In the genomic region with DNA sequence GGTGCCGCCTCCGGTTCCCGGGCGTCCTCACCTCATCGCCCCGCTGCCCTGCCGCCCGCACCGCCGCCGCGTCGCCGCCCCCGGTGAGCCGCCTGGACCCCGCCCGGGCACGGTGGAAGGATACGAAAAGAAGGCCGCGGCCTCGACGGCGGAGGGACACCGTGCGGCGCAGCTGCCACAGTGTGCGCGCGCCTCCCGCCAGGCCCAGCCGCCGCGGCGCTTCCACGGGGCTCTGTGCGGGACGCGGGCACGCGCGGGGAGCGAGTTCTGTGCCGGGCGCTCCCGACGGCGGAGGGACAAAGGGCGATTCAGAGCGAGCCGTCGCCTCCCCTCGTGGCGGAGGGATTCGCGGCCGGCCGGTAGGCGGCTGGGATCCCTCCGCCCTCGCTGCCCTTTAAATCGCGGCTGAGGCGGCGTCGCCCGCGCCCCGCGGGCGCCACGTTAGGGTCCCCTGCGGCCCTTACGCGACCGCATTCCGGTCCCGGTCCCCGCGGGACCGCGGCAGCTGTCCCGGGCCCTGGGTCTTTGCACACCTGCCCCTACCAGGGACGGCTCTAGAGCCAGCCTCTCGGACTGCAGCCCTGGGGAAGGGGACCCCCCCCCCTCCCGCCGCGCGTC, we compare ENCODE assay signal across 1 cellular context.
A peak's percentile ranks its signal among the peaks of the same experiment; 100 is the strongest.
TF ChIP-seq lines count a peak whose summit lies in the region.

No MANE protein-coding gene starts in this region.

TF ChIP-seq in H1, 55 proteins besides CTCF, POLR2A, EP300 and RAD21:
- TF ChIP-seq TAF1 (IDR thresholded peaks at IDR 0.05; ENCODE audit: low read depth, low read length) (peak; percentile 96), JUND (IDR thresholded peaks at IDR 0.05; ENCODE audit: low read length) (no peak), BRCA1 (IDR thresholded peaks at IDR 0.05; ENCODE audit: low read depth, low read length) (no peak), JUN (IDR thresholded peaks at IDR 0.05; ENCODE audit: low read depth, low read length) (no peak), KDM1A (IDR thresholded peaks at IDR 0.05; ENCODE audit: borderline replicate concordance, low read length) (no peak), BCL11A (IDR thresholded peaks at IDR 0.05; ENCODE audit: low read depth in 2 of 2, low read length in 2 of 2) (no peak), CBX8 (IDR thresholded peaks at IDR 0.05; ENCODE audit: borderline replicate concordance, low read depth, low read length) (no peak), HDAC6 (IDR thresholded peaks at IDR 0.05; ENCODE audit: low read depth, low read length) (no peak), SIN3A (conservative IDR thresholded peaks at IDR 0.05 in 1 of 2, IDR thresholded peaks at IDR 0.05 in 1 of 2; ENCODE audit: low read depth in 1 of 2, low read length in 2 of 2) (peak; percentile 50 to 73; a peak in 2 of 4 replicates), CREB1 (IDR thresholded peaks at IDR 0.05) (no peak; the same call in 1 of the 2 replicates), RBBP5 (IDR thresholded peaks at IDR 0.05; ENCODE audit: borderline replicate concordance, low read depth, low read length) (0 out of 2 replicates have a peak, but pooled peaks have one; percentile 75), BACH1 (IDR thresholded peaks at IDR 0.05; ENCODE audit: low read length) (peak; percentile 79), SUZ12 (IDR thresholded peaks at IDR 0.05; ENCODE audit: low read length) (no peak), POLR2AphosphoS5 (IDR thresholded peaks at IDR 0.05; ENCODE audit: low read depth, low read length) (peak; percentile 76), CTBP2 (IDR thresholded peaks at IDR 0.05; ENCODE audit: borderline replicate concordance, insufficient read depth, insufficient read length, low read length) (no peak), EZH2 (IDR thresholded peaks at IDR 0.05; ENCODE audit: low read depth, low read length, severe bottlenecking) (no peak), CBX5 (IDR thresholded peaks at IDR 0.05; ENCODE audit: low read depth, low read length) (no peak), PHF8 (conservative IDR thresholded peaks at IDR 0.05; ENCODE audit: low read depth, low read length) (peak; percentile 96), MAFK (IDR thresholded peaks at IDR 0.05; ENCODE audit: low read depth, low read length) (no peak), NANOG (IDR thresholded peaks at IDR 0.05; ENCODE audit: insufficient read depth, low read depth, low read length, poor library complexity, severe bottlenecking) (no peak), TBP (IDR thresholded peaks at IDR 0.05; ENCODE audit: low read depth, low read length) (peak; percentile 87), CHD2 (IDR thresholded peaks at IDR 0.05; ENCODE audit: low read length) (peak; percentile 95), SP1 (IDR thresholded peaks at IDR 0.05; ENCODE audit: low read depth, low read length) (no peak), SRF (IDR thresholded peaks at IDR 0.05; ENCODE audit: low read depth, low read length) (no peak), ATF3 (IDR thresholded peaks at IDR 0.05; ENCODE audit: insufficient read depth, low read depth, low read length) (no peak), SIRT6 (IDR thresholded peaks at IDR 0.05; ENCODE audit: low read length) (no peak), SIX5 (IDR thresholded peaks at IDR 0.05; ENCODE audit: low read depth, low read length) (no peak), GTF2F1 (IDR thresholded peaks at IDR 0.05; ENCODE audit: borderline replicate concordance, low read depth, low read length) (no peak), ASH2L (IDR thresholded peaks at IDR 0.05; ENCODE audit: low read length) (peak; percentile 72), CEBPB (IDR thresholded peaks at IDR 0.05; ENCODE audit: low read depth, low read length) (no peak), GABPA (IDR thresholded peaks at IDR 0.05; ENCODE audit: borderline replicate concordance, insufficient read depth, low read length) (no peak), MAX (IDR thresholded peaks at IDR 0.05) (peak; percentile 69), EGR1 (IDR thresholded peaks at IDR 0.05; ENCODE audit: borderline replicate concordance, low read depth, low read length) (no peak), CHD7 (IDR thresholded peaks at IDR 0.05; ENCODE audit: insufficient replicate concordance, low read length) (no peak), FOSL1 (IDR thresholded peaks at IDR 0.05; ENCODE audit: insufficient read depth, low read depth, low read length) (no peak), KDM5A (IDR thresholded peaks at IDR 0.05; ENCODE audit: low read length) (no peak), KDM4A (IDR thresholded peaks at IDR 0.05; ENCODE audit: low read depth, low read length, severe bottlenecking) (peak; percentile 62), POU5F1 (IDR thresholded peaks at IDR 0.05; ENCODE audit: low read depth, low read length) (no peak), SAP30 (IDR thresholded peaks at IDR 0.05; ENCODE audit: insufficient read depth, insufficient replicate concordance, low read length) (no peak), TCF12 (IDR thresholded peaks at IDR 0.05; ENCODE audit: low read depth, low read length) (no peak), SP4 (IDR thresholded peaks at IDR 0.05; ENCODE audit: low read length) (no peak), RNF2 (IDR thresholded peaks at IDR 0.05; ENCODE audit: borderline replicate concordance, low read depth, low read length, missing control alignments, poor library complexity, severe bottlenecking) (no peak), RXRA (IDR thresholded peaks at IDR 0.05; ENCODE audit: insufficient read depth, low read depth, low read length) (no peak), CHD1 (IDR thresholded peaks at IDR 0.05; ENCODE audit: low read depth, low read length) (no peak), ZNF274 (IDR thresholded peaks at IDR 0.05; ENCODE audit: borderline replicate concordance, extremely low read depth, low read length) (no peak), RFX5 (IDR thresholded peaks at IDR 0.05; ENCODE audit: borderline replicate concordance, low read depth, low read length) (no peak), NRF1 (IDR thresholded peaks at IDR 0.05; ENCODE audit: low read depth, low read length) (no peak), TEAD4 (IDR thresholded peaks at IDR 0.05; ENCODE audit: low read depth, low read length) (no peak), YY1 (IDR thresholded peaks at IDR 0.05; ENCODE audit: low read depth, low read length) (peak; percentile 85), SP2 (IDR thresholded peaks at IDR 0.05; ENCODE audit: low read length) (no peak), TAF7 (optimal IDR thresholded peaks at IDR 0.05; ENCODE audit: borderline replicate concordance, low read depth, low read length) (peak; percentile 78), HDAC2 (IDR thresholded peaks at IDR 0.05; ENCODE audit: borderline replicate concordance in 1 of 2, low read depth in 2 of 2, low read length in 2 of 2) (peak in 1 of 2 experiments; percentile 39; a peak in 1 of 4 replicates)
- TF ChIP-seq, protein P1, sequence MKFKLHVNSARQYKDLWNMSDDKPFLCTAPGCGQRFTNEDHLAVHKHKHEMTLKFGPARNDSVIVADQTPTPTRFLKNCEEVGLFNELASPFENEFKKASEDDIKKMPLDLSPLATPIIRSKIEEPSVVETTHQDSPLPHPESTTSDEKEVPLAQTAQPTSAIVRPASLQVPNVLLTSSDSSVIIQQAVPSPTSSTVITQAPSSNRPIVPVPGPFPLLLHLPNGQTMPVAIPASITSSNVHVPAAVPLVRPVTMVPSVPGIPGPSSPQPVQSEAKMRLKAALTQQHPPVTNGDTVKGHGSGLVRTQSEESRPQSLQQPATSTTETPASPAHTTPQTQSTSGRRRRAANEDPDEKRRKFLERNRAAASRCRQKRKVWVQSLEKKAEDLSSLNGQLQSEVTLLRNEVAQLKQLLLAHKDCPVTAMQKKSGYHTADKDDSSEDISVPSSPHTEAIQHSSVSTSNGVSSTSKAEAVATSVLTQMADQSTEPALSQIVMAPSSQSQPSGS (IDR thresholded peaks at IDR 0.05; ENCODE audit: low read length): no peak
- TF ChIP-seq, protein P2, sequence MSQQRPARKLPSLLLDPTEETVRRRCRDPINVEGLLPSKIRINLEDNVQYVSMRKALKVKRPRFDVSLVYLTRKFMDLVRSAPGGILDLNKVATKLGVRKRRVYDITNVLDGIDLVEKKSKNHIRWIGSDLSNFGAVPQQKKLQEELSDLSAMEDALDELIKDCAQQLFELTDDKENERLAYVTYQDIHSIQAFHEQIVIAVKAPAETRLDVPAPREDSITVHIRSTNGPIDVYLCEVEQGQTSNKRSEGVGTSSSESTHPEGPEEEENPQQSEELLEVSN (IDR thresholded peaks at IDR 0.05): no peak
- TF ChIP-seq, protein P3, sequence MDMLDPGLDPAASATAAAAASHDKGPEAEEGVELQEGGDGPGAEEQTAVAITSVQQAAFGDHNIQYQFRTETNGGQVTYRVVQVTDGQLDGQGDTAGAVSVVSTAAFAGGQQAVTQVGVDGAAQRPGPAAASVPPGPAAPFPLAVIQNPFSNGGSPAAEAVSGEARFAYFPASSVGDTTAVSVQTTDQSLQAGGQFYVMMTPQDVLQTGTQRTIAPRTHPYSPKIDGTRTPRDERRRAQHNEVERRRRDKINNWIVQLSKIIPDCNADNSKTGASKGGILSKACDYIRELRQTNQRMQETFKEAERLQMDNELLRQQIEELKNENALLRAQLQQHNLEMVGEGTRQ (IDR thresholded peaks at IDR 0.05; ENCODE audit: low read length): no peak
